8 cellular contexts compared by ENCODE assay signal in genomic region chr1:62621907-62622306, GRCh38. TPM values are rescaled to one million over a fixed set of nuclear protein-coding genes. Genes with fewer than 3 reads are reported as not detected.
DNase-seq lines count a peak whose midpoint lies in the region; ATAC-seq and TF ChIP-seq lines count a peak whose summit lies in the region.

No MANE protein-coding gene starts in this region.

- no peaks in the 10 kb centered on the region for H3K9me3 Mint-ChIP-seq in T-cell

- CTCF ChIA-PET in T-cell (lab: Charles Lee) = no interaction called here

- no peak for TF ChIP-seq CTCF in fibroblast of mammary gland (conservative IDR thresholded peaks at IDR 0.05; ENCODE audit: control insufficient read depth, insufficient read depth, low read depth, low read length)
- no peak for TF ChIP-seq CTCF in thoracic aorta (IDR thresholded peaks at IDR 0.05)

- peaks cover 5% of the 10 kb centered on the region for H3K36me3 ChIP-seq in thoracic aorta

- H3K27me3 ChIP-seq in thoracic aorta (replicated peaks; ENCODE audit: insufficient read depth) = no peaks in the 10 kb centered on the region

- peaks cover 39% of the 10 kb centered on the region for H3K36me3 Mint-ChIP-seq in T-cell

- no peaks in the 10 kb centered on the region for H3K4me1 ChIP-seq in thoracic aorta (ENCODE audit: control insufficient read depth in 1 of 2, low read depth in 2 of 2)

- H3K27ac Mint-ChIP-seq in T-cell = no peak overlapping the region

- no peak overlapping the region for H3K27ac ChIP-seq in thoracic aorta

- no peak overlapping the region for H3K4me3 Mint-ChIP-seq in T-cell

- H3K4me3 ChIP-seq in fibroblast of mammary gland (ENCODE audit: control insufficient read depth, low read depth, low read length) (no peak overlapping the region), thoracic aorta (no peak overlapping the region)

- peaks cover 0 to 3% (median 0%) of the 10 kb centered on the region in 3 donors for H3K4me1 Mint-ChIP-seq in T-cell

- POLR2A ChIA-PET in T-cell (lab: Charles Lee) = no interaction called here

- peak; percentile 77 for DNase-seq in A172 (ENCODE audit: low spot score)
- DNase-seq in NCI-H460 (ENCODE audit: extremely low read depth, low read depth) = peak; percentile 77
- DNase-seq in fibroblast of mammary gland (ENCODE audit: low read depth) = peak; percentile 97
- DNase-seq in thoracic aorta (ENCODE audit: low spot score) = no peak
- DNase-seq in T-cell = no peak
- no peak for DNase-seq in midbrain (lab: John Stamatoyannopoulos, UW)

- ATAC-seq in GM18508 (IDR thresholded peaks at IDR 0.05; ENCODE audit: insufficient read depth, unreplicated experiment) (peak; percentile 87), HG02870 (IDR thresholded peaks at IDR 0.05; ENCODE audit: unreplicated experiment) (peak; percentile 95), thoracic aorta (ENCODE audit: insufficient number of reproducible peaks, low FRiP score, low read depth) (peak; percentile 43), T-cell (replicated peaks in 1 of 4) (no peak)

- H3K9me3 ChIP-seq in thoracic aorta = no peaks in the 10 kb centered on the region

- H3K27me3 Mint-ChIP-seq in T-cell = no peaks in the 10 kb centered on the region

RNA-seq across cellular contexts. Expression of gene ANGPTL3, which starts 24.6 kb away (rescaled TPM):
- total RNA-seq in A172 (2014; rRNA removed; shearing (Covaris generic)) = not detected in 2 replicates
- total RNA-seq in NCI-H460 (2014; rRNA removed; shearing (Covaris generic)) = not detected in 2 replicates
- not detected in 2 replicates for polyA plus RNA-seq in NCI-H460 (2014; cell fraction: nucleus; rRNA removed)
- total RNA-seq in thoracic aorta (not detected), T-cell (not detected)

Comparison
In these comparisons a context has a peak if more than half of its experiments do, and no peak if none do; other contexts are left out.
1. DNase-seq: peak in A172 (single experiment), NCI-H460 (single experiment) and fibroblast of mammary gland (single experiment); none in thoracic aorta (single experiment), T-cell (0 of 34) and midbrain (single experiment).
2. ATAC-seq: peak in GM18508 (single experiment), HG02870 (single experiment) and thoracic aorta (single experiment); none in T-cell (0 of 4).